In genomic region chr10:114304017-114304565, GRCh38 we compare ENCODE assay signal across 8 cellular contexts.
DNase-seq lines count a peak whose midpoint lies in the region; ATAC-seq and TF ChIP-seq lines count a peak whose summit lies in the region.

No MANE protein-coding gene starts in this region.

- H3K4me3 ChIP-seq in ovary, result peak overlapping the region; percentile 17
- H3K4me3 ChIP-seq in thymus (ENCODE audit: low read length), result peak overlapping the region; percentile 61

- ATAC-seq in Right ventricle myocardium inferior, result peak; percentile 84

- peak overlapping the region in 1 of 3 experiments; percentile 46; a peak in 1 of 7 replicates for H3K27ac Mint-ChIP-seq in H9
- H3K27ac Mint-ChIP-seq in activated naive CD8-positive, alpha-beta T cell, result no peak overlapping the region

- peaks cover 6% of the 10 kb centered on the region for H3K23me2 ChIP-seq in H9 (ENCODE audit: insufficient read length, low read depth, low read length, poor library complexity, severe bottlenecking)

- peaks cover 11% of the 10 kb centered on the region for H3K27me3 Mint-ChIP-seq in H9 (ENCODE audit: low read depth)
- H3K27me3 Mint-ChIP-seq in activated naive CD8-positive, alpha-beta T cell, result no peaks in the 10 kb centered on the region

- no peaks in the 10 kb centered on the region for H4K20me1 ChIP-seq in H9 (ENCODE audit: control insufficient read depth, insufficient read depth, insufficient read length)

- no peak overlapping the region for H2BK12ac ChIP-seq in H9 (ENCODE audit: insufficient read length, low read depth, low read length)

- no peaks in the 10 kb centered on the region for H3K9me3 Mint-ChIP-seq in H9
- H3K9me3 Mint-ChIP-seq in activated naive CD8-positive, alpha-beta T cell (ENCODE audit: low read depth), result no peaks in the 10 kb centered on the region

- WGBS in H9 (ENCODE audit: extremely low coverage, insufficient read length, low lambda C conversion rate), result no CpG with 5 or more reads among the region's 14 CpGs
- 1 to 2% (median 1%) methylated on average over 14 of the region's 14 CpGs for WGBS in ovary, 3 donors
- 1% methylated on average over 14 of the region's 14 CpGs for WGBS in thymus

- intact Hi-C loops in Right ventricle myocardium inferior (cut with DNase I) (loop anchor here (2.0 to 10.0 kb wide), 4 partner anchors 125 to 521 kb away; partner anchors contain the start of gene FHIP2A), ovary (cut with DNase I) (loop anchor here in 3 of 4 donors (5.0 to 10.0 kb wide), 7 partner anchors 101 to 243 kb away; partner anchors contain the start of gene AFAP1L2 (in 1 of the 3))

- peak overlapping the region; percentile 64 for H3K4me2 ChIP-seq in H9 (ENCODE audit: insufficient read depth, insufficient read length, low read length)

- H3K4ac ChIP-seq in H9 (ENCODE audit: low read depth, low read length), result no peak overlapping the region

- no peaks in the 10 kb centered on the region for H3K79me2 ChIP-seq in H9 (ENCODE audit: insufficient read depth, low read length)

- H4K5ac ChIP-seq in H9 (ENCODE audit: insufficient read length, low read depth, low read length), result no peak overlapping the region

- H3K27ac ChIP-seq in H9 (ENCODE audit: insufficient read length, low read depth, low read length), result no peak overlapping the region
- peak overlapping the region in 1 of 2 donors; percentile 2 for H3K27ac ChIP-seq in ovary
- H3K27ac ChIP-seq in thymus (ENCODE audit: low read depth), result peak overlapping the region; percentile 78

- H2BK15ac ChIP-seq in H9 (ENCODE audit: low read depth, low read length), result no peak overlapping the region

- H3K9ac ChIP-seq in H9 (ENCODE audit: extremely low read depth, insufficient read length, low read length), result no peak overlapping the region

- no peak overlapping the region for H4K8ac ChIP-seq in H9 (replicated peaks; ENCODE audit: insufficient read length, low read depth, low read length)

- H2BK20ac ChIP-seq in H9 (ENCODE audit: low read depth, low read length, poor library complexity, severe bottlenecking), result no peak overlapping the region

- H2AFZ ChIP-seq in H9 (ENCODE audit: low read length), result no peak overlapping the region

- H3K4me1 Mint-ChIP-seq in H9, result peaks cover 8% of the 10 kb centered on the region in 2 experiments
- H3K4me1 Mint-ChIP-seq in activated naive CD8-positive, alpha-beta T cell (ENCODE audit: low read depth), result peaks cover 10% of the 10 kb centered on the region

- H3K4me1 ChIP-seq in H9 (ENCODE audit: insufficient read depth, low read length), result no peaks in the 10 kb centered on the region; the same call in 1 of the 2 replicates
- H3K4me1 ChIP-seq in ovary (ENCODE audit: insufficient read depth), result peaks cover 3% of the 10 kb centered on the region
- H3K4me1 ChIP-seq in thymus (ENCODE audit: control insufficient read depth, insufficient read depth, low read length), result no peaks in the 10 kb centered on the region

- H2BK120ac ChIP-seq in H9 (ENCODE audit: low read depth, low read length, poor library complexity, severe bottlenecking), result no peak overlapping the region

- H3K79me1 ChIP-seq in H9 (ENCODE audit: insufficient read depth, low read depth, low read length, poor library complexity, severe bottlenecking), result no peaks in the 10 kb centered on the region

- no peak overlapping the region for H3K56ac ChIP-seq in H9 (ENCODE audit: insufficient read length, low read depth, low read length)

- no peak overlapping the region for H2AK5ac ChIP-seq in H9 (ENCODE audit: insufficient read length, low read length)

- peak; percentile 71 for DNase-seq in GDM1 (lab: John Stamatoyannopoulos, UW)
- DNase-seq in H9, result peak; percentile 77
- peak; percentile 55 for DNase-seq in LoVo (ENCODE audit: low spot score)
- DNase-seq in SK-N-DZ (ENCODE audit: low spot score), result peak; percentile 90
- no peak for DNase-seq in Right ventricle myocardium inferior (ENCODE audit: missing footprints)
- DNase-seq in ovary, result peak; percentile 88 to 93 (median 90)

- H3K4me3 Mint-ChIP-seq in H9, result peak overlapping the region; percentile 77 to 90
- H3K4me3 Mint-ChIP-seq in activated naive CD8-positive, alpha-beta T cell, result peak overlapping the region; percentile 92

- no peak overlapping the region for H3K18ac ChIP-seq in H9 (ENCODE audit: insufficient read length, low read depth, low read length)

- peak; percentile 81 for TF ChIP-seq CTCF in H9 (conservative IDR thresholded peaks at IDR 0.05)
- TF ChIP-seq CTCF in ovary (IDR thresholded peaks at IDR 0.05), result peak; percentile 81 to 89 (median 85)

- no peak overlapping the region for H3T11ph ChIP-seq in H9 (ENCODE audit: low read length)

- H3K23ac ChIP-seq in H9 (ENCODE audit: insufficient read length, low read depth, low read length), result no peak overlapping the region

- no peaks in the 10 kb centered on the region for H3K36me3 Mint-ChIP-seq in H9 (ENCODE audit: insufficient read depth in 1 of 3, low read depth in 3 of 3)
- peaks cover 11% of the 10 kb centered on the region for H3K36me3 Mint-ChIP-seq in activated naive CD8-positive, alpha-beta T cell

- TF ChIP-seq EP300 in ovary (IDR thresholded peaks at IDR 0.05), result no peak

- no peak overlapping the region for H3K14ac ChIP-seq in H9 (ENCODE audit: insufficient read depth, low read length)

- H3K27me3 ChIP-seq in H9 (ENCODE audit: insufficient read depth, low read length) (no peaks in the 10 kb centered on the region), ovary (no peaks in the 10 kb centered on the region), thymus (ENCODE audit: control insufficient read depth, insufficient read depth) (no peaks in the 10 kb centered on the region)

- H2BK5ac ChIP-seq in H9 (ENCODE audit: insufficient read length, low read length), result no peak overlapping the region

- TF ChIP-seq POLR2A in ovary (IDR thresholded peaks at IDR 0.05), result no peak

- no peaks in the 10 kb centered on the region for H3K9me3 ChIP-seq in H9 (ENCODE audit: control insufficient read depth, low read depth, low read length)
- H3K9me3 ChIP-seq in ovary, result no peaks in the 10 kb centered on the region
- no peaks in the 10 kb centered on the region for H3K9me3 ChIP-seq in thymus (ENCODE audit: control insufficient read depth)

- no peak overlapping the region for H4K91ac ChIP-seq in H9 (ENCODE audit: insufficient read length, low read depth, low read length)

- H3K36me3 ChIP-seq in ovary (no peaks in the 10 kb centered on the region), thymus (ENCODE audit: control insufficient read depth, insufficient read depth) (peaks cover 14% of the 10 kb centered on the region)
